In genomic region chr2:10059552-10060335, GRCh38 we compare ENCODE assay signal across 1 cellular context.
A peak's percentile ranks its signal among the peaks of the same experiment; 100 is the strongest.
TF ChIP-seq lines count a peak whose summit lies in the region.

No MANE protein-coding gene starts in this region.

TF ChIP-seq in HepG2, 621 proteins besides CTCF, POLR2A, EP300 and RAD21 (continued from another document):
- TF ChIP-seq ZUFSP (CRISPR knock-in tag; IDR thresholded peaks at IDR 0.05; ENCODE audit: borderline replicate concordance) (no peak), ZBTB34 (CRISPR knock-in tag; IDR thresholded peaks at IDR 0.05) (no peak), MYC (CRISPR knock-in tag; IDR thresholded peaks at IDR 0.05; ENCODE audit: borderline replicate concordance) (0 out of 2 replicates have a peak, but pooled peaks have one; percentile 10), GABPB1 (CRISPR knock-in tag; IDR thresholded peaks at IDR 0.05) (0 out of 2 replicates have a peak, but pooled peaks have one; percentile 13), SMAD1 (CRISPR knock-in tag; IDR thresholded peaks at IDR 0.05; ENCODE audit: borderline replicate concordance, low read depth) (no peak), KDM4B (CRISPR knock-in tag; IDR thresholded peaks at IDR 0.05) (no peak), ONECUT2 (CRISPR knock-in tag; IDR thresholded peaks at IDR 0.05) (no peak), HNF4A (CRISPR knock-in tag; IDR thresholded peaks at IDR 0.05) (peak; percentile 42), SNRNP70 (IDR thresholded peaks at IDR 0.05; ENCODE audit: low read depth, low read length) (no peak), ZNF10 (CRISPR knock-in tag; IDR thresholded peaks at IDR 0.05; ENCODE audit: borderline replicate concordance, low read depth) (no peak), TCF7L2 (IDR thresholded peaks at IDR 0.05; ENCODE audit: low read depth, low read length) (no peak), ZNF280D (CRISPR knock-in tag; IDR thresholded peaks at IDR 0.05) (no peak), RAD51 (IDR thresholded peaks at IDR 0.05; ENCODE audit: borderline replicate concordance) (no peak), GTF2F1 (IDR thresholded peaks at IDR 0.05; ENCODE audit: low read length) (no peak), ZNF121 (CRISPR knock-in tag; IDR thresholded peaks at IDR 0.05) (peak; percentile 94), STAT6 (CRISPR knock-in tag; IDR thresholded peaks at IDR 0.05; ENCODE audit: borderline replicate concordance) (no peak), IRF9 (CRISPR knock-in tag; IDR thresholded peaks at IDR 0.05; ENCODE audit: borderline replicate concordance) (0 out of 2 replicates have a peak, but pooled peaks have one; percentile 37), MEIS2 (CRISPR knock-in tag; IDR thresholded peaks at IDR 0.05) (no peak), CEBPB (IDR thresholded peaks at IDR 0.05; ENCODE audit: borderline replicate concordance, low read depth, low read length) (peak; percentile 20; the same call in 1 of the 2 replicates), NPAS2 (CRISPR knock-in tag; IDR thresholded peaks at IDR 0.05; ENCODE audit: borderline replicate concordance) (no peak), SRSF9 (IDR thresholded peaks at IDR 0.05; ENCODE audit: borderline replicate concordance, insufficient read depth, low read depth, low read length, poor library complexity, severe bottlenecking) (no peak), PATZ1 (CRISPR knock-in tag; IDR thresholded peaks at IDR 0.05) (peak; percentile 20; the same call in 1 of the 2 replicates), ZNF609 (CRISPR knock-in tag; IDR thresholded peaks at IDR 0.05; ENCODE audit: borderline replicate concordance) (no peak), THAP7 (CRISPR knock-in tag; IDR thresholded peaks at IDR 0.05) (no peak), ZNF563 (CRISPR knock-in tag; IDR thresholded peaks at IDR 0.05) (no peak)
TF ChIP-seq in HepG2: peak in this region for 7.
